Comparison of ENCODE assay signal across 17 cellular contexts in the genomic region with DNA sequence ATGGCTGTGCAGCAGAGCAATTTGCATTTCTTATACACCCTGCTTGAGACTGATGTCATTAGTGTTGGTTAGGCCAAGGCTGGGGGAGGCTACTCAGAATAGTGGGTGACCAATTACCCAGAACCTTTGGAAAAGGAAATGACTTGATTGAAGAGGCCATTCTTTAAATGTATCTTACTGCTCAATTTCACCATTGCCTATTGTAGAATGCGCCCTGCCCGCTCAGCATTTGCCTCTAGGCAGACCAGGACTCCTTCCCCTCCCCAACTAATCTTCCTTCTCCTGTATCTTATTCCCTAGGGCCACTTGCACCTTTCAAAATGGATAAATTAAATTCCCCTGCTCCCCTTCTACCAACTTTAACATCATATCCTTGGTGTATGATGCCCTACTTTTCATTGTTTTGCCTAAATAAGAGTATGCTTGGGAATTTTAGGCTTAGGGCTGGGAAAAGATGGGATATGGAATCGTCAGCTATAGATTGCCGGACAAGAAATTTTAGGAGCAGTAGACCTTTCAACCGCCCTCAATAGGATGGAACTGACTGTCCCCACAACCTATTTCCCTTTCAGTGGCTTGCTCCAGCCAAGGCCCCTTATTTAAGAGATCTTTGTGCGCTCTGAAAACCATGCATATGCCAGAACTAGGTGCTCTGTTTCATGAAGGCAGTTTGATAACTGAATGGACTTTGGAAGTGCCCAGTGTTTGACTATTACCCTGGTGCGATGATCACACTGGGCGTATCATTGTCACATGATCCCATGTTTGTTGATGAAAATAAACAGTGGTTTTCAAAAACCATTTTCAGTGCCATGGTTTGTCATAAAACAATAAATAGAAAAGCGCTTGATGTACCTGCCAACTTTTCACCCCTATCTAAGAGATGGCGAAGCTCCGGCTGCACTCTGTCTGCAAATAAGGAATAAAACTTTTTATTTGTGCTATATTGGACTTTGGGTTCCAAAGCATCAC.
"Had no signal": no experiment of that assay in that cellular context is flagged by ENCODE, and none has a peak within 500 bp of the region (broad histone marks: within the 10 kb centered on the region; RNA-seq: fewer than 3 reads in every experiment).

No MANE protein-coding gene starts in this region.

- ATAC-seq: activated CD8-positive, alpha-beta T cell treated with anti-CD3 and anti-CD28 coated beads, Interleukin-2, amount 10 ng/mL, durations not matched to agents 7 days and 5 days; esophagus mucosa; left ventricle myocardium superior; stimulated activated naive CD8-positive, alpha-beta T cell treated with anti-CD3 and anti-CD28 coated beads, Interleukin-15, amount 100 ng/mL, for 72 hours had no signal

- H3K9me3 ChIP-seq: sigmoid colon, thoracic aorta had no signal

- H3K27ac Mint-ChIP-seq: activated CD8-positive, alpha-beta T cell treated with anti-CD3 and anti-CD28 coated beads, Interleukin-2, amount 10 ng/mL, durations not matched to agents 7 days and 5 days; activated naive CD4-positive, alpha-beta T cell treated with anti-CD3 and anti-CD28 coated beads, Interleukin-2, amount 50 U/mL, for 24 hours; stimulated activated naive CD8-positive, alpha-beta T cell treated with anti-CD3 and anti-CD28 coated beads, Interleukin-15, amount 100 ng/mL, for 72 hours had no signal

- H3K4me1 ChIP-seq: sigmoid colon had no signal

- H3K36me3 Mint-ChIP-seq: activated naive CD4-positive, alpha-beta T cell treated with anti-CD3 and anti-CD28 coated beads, Interleukin-2, amount 50 U/mL, for 24 hours had no signal

- H3K27ac ChIP-seq: sigmoid colon, thoracic aorta, WERI-Rb-1 had no signal

- H3K9me3 Mint-ChIP-seq: activated naive CD4-positive, alpha-beta T cell treated with anti-CD3 and anti-CD28 coated beads, Interleukin-2, amount 50 U/mL, for 24 hours; neural crest cell; stimulated activated naive CD8-positive, alpha-beta T cell treated with anti-CD3 and anti-CD28 coated beads, Interleukin-15, amount 100 ng/mL, for 72 hours had no signal

- H3K4me3 ChIP-seq: sigmoid colon, thoracic aorta had no signal

- H3K4me1 Mint-ChIP-seq: activated naive CD4-positive, alpha-beta T cell treated with anti-CD3 and anti-CD28 coated beads, Interleukin-2, amount 50 U/mL, for 24 hours had no signal

- H3K4me3 Mint-ChIP-seq: activated CD8-positive, alpha-beta T cell treated with anti-CD3 and anti-CD28 coated beads, Interleukin-2, amount 10 ng/mL, durations not matched to agents 7 days and 5 days; activated naive CD4-positive, alpha-beta T cell treated with anti-CD3 and anti-CD28 coated beads, Interleukin-2, amount 50 U/mL, for 24 hours; neural crest cell; stimulated activated naive CD8-positive, alpha-beta T cell treated with anti-CD3 and anti-CD28 coated beads, Interleukin-15, amount 100 ng/mL, for 72 hours had no signal

- H3K36me3 ChIP-seq: sigmoid colon, thoracic aorta, WERI-Rb-1 had no signal

- DNase-seq: activated CD4-positive, alpha-beta T cell treated with anti-CD3 and anti-CD28 coated beads for 4 hours; activated CD8-positive, alpha-beta memory T cell treated with anti-CD3 and anti-CD28 coated beads, Interleukin-2, amount 50 U/mL, for 4 hours; activated CD8-positive, alpha-beta T cell treated with anti-CD3 and anti-CD28 coated beads, Interleukin-2, amount 10 ng/mL, durations not matched to agents 7 days and 5 days; activated effector memory CD4-positive, alpha-beta T cell treated with anti-CD3 and anti-CD28 coated beads, Interleukin-2, amount 50 U/mL, for 16 hours; activated T-cell treated with anti-CD3 and anti-CD28 coated beads, Interleukin-2, amount 50 U/mL, for 48 hours; hypothalamus; kidney; left ventricle myocardium superior; mesendoderm; sigmoid colon; stimulated activated CD4-positive, alpha-beta T cell treated with anti-CD3 and anti-CD28 coated beads, Interleukin-1b, Interleukin-23, amount 100 ng/mL, for 48 hours; stimulated activated naive CD8-positive, alpha-beta T cell treated with anti-CD3 and anti-CD28 coated beads, Interleukin-15, amount 100 ng/mL, for 72 hours; WERI-Rb-1 had no signal

- H3K27me3 ChIP-seq: sigmoid colon had no signal
